In the genomic region with DNA sequence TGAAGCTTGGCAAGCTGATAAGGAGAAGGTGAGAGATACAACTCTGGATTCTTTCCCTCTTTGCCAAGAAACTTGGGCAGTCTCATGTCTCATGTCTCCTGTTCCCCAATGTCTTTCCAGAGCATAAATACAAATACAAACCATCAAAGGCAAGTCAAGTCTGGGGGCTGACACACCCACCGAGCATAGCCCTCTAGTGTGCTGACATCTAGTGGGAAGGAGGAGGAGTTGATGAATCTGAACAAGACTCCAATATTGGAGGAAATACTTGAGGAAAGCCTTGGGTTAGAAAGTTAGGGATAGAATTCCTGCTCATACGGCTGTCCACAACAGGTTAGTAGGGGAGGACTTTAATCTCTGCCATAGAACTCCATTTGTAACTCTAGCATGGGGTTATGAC, we compare ENCODE assay signal across 18 cellular contexts. TPM values are rescaled to one million over a fixed set of nuclear protein-coding genes. Genes with fewer than 3 reads are reported as not detected.
A peak's percentile ranks its signal among the peaks of the same experiment; 100 is the strongest.
DNase-seq lines count a peak whose midpoint lies in the region; ATAC-seq and TF ChIP-seq lines count a peak whose summit lies in the region.
"Had no signal": no experiment of that assay in that cellular context is flagged by ENCODE, and none has a peak within 500 bp of the region (broad histone marks: within the 10 kb centered on the region; RNA-seq: fewer than 3 reads in every experiment).

No MANE protein-coding gene starts in this region.

- TF ChIP-seq CTCF in brain microvascular endothelial cell (IDR thresholded peaks at IDR 0.05; ENCODE audit: low read depth, low read length, missing control alignments) (peak; percentile 46), osteoblast (IDR thresholded peaks at IDR 0.05; ENCODE audit: extremely low read depth, low read depth, low read length) (peak; percentile 11)

- H3K4me3 ChIP-seq in brain microvascular endothelial cell (ENCODE audit: low read depth, low read length) (no peak overlapping the region), osteoblast (ENCODE audit: insufficient read depth, low read length) (no peak overlapping the region)
- H3K4me3 ChIP-seq: heart right ventricle, lower lobe of right lung had no signal

- peak overlapping the region; percentile 61 for H3K27ac Mint-ChIP-seq in activated T-cell treated with anti-CD3 and anti-CD28 coated beads, Interleukin-2, amount 50 U/mL, for 72 hours

- H3K36me3 ChIP-seq in brain microvascular endothelial cell (replicated peaks) (no peaks in the 10 kb centered on the region), osteoblast (ENCODE audit: insufficient read depth, low read length) (no peaks in the 10 kb centered on the region)

- H3K4me1 Mint-ChIP-seq in activated T-cell treated with anti-CD3 and anti-CD28 coated beads, Interleukin-2, amount 50 U/mL, for 72 hours (ENCODE audit: low read depth), result peaks cover 18% of the 10 kb centered on the region

- H4K20me1 ChIP-seq in osteoblast (ENCODE audit: insufficient read depth, low read length), result no peaks in the 10 kb centered on the region

- H3K9me3 ChIP-seq in osteoblast (ENCODE audit: low read depth, low read length), result no peaks in the 10 kb centered on the region
- H3K9me3 ChIP-seq: heart right ventricle, lower lobe of right lung, neutrophil had no signal

- H3K36me3 Mint-ChIP-seq in activated T-cell treated with anti-CD3 and anti-CD28 coated beads, Interleukin-2, amount 50 U/mL, for 72 hours (ENCODE audit: insufficient read depth in 2 of 2), result peaks cover 0 to 2% of the 10 kb centered on the region in 2 donors

- H3K27ac ChIP-seq in brain microvascular endothelial cell (no peak overlapping the region), osteoblast (ENCODE audit: low read depth, low read length) (no peak overlapping the region)
- H3K27ac ChIP-seq: heart right ventricle, lower lobe of right lung, neutrophil had no signal

- DNase-seq in activated T-cell treated with anti-CD3 and anti-CD28 coated beads, Interleukin-2, amount 50 U/mL, for 72 hours, result no peak
- DNase-seq in activated T-cell treated with anti-CD3 and anti-CD28 coated beads, Interleukin-2, amount 50 U/mL, for 48 hours, result no peak
- DNase-seq in HuH-7 (ENCODE audit: low spot score) (peak; percentile 13), brain microvascular endothelial cell (no peak), osteoblast (ENCODE audit: insufficient read length, low spot score, missing footprints) (no peak), posterior vena cava (ENCODE audit: low spot score) (no peak), GOT3 (lab: John Stamatoyannopoulos, UW) (no peak)
- no peak for DNase-seq in activated CD4-positive, alpha-beta T cell treated with anti-CD3 and anti-CD28 coated beads for 1 hour
- DNase-seq: activated T-cell treated with anti-CD3 and anti-CD28 coated beads, Interleukin-2, amount 50 U/mL, for 4 hours; AML-193; effector CD8-positive, alpha-beta T cell; heart right ventricle; lower lobe of right lung; MV-4-11; NCI-H510A treated with DMSO at 0.1 percent for 48 hours; stimulated activated CD4-positive, alpha-beta T cell treated with anti-CD3 and anti-CD28 coated beads, Interleukin-12 subunit alpha, Interleukin-12 subunit beta, amount 100 ng/mL, for 4 hours had no signal

- intact Hi-C loops in posterior vena cava (cut with DNase I), result no loop called here

- H3K79me2 ChIP-seq in osteoblast (ENCODE audit: insufficient read depth, low read length), result no peaks in the 10 kb centered on the region

- no peaks in the 10 kb centered on the region for H3K4me1 ChIP-seq in osteoblast (ENCODE audit: insufficient read depth, low read length)
- H3K4me1 ChIP-seq: lower lobe of right lung had no signal

- H3K27me3 ChIP-seq in brain microvascular endothelial cell (replicated peaks), result no peaks in the 10 kb centered on the region
- H3K27me3 ChIP-seq in osteoblast (ENCODE audit: insufficient read depth, low read length), result no peaks in the 10 kb centered on the region
- H3K27me3 ChIP-seq: heart right ventricle, neutrophil had no signal

- peak in 1 of 2 donors; percentile 32 for ATAC-seq in activated T-cell treated with anti-CD3 and anti-CD28 coated beads, Interleukin-2, amount 50 U/mL, for 72 hours (replicated peaks in 1 of 2)
- ATAC-seq: activated T-cell treated with anti-CD3 and anti-CD28 coated beads, Interleukin-2, amount 50 U/mL, for 4 hours; heart right ventricle; lower lobe of right lung had no signal

- no peaks in the 10 kb centered on the region for H3K27me3 Mint-ChIP-seq in activated T-cell treated with anti-CD3 and anti-CD28 coated beads, Interleukin-2, amount 50 U/mL, for 72 hours (ENCODE audit: low read depth)

- no peak overlapping the region for H3K4me2 ChIP-seq in osteoblast (ENCODE audit: insufficient read depth, low read length)

- H2AFZ ChIP-seq in osteoblast (ENCODE audit: low read length), result no peak overlapping the region

- in situ Hi-C loops in brain microvascular endothelial cell (cut with HindIII; ENCODE audit: low pct_ligation_motif_present, low sequenced_read_pairs), result no loop called here

- no peak overlapping the region for H3K4me3 Mint-ChIP-seq in activated T-cell treated with anti-CD3 and anti-CD28 coated beads, Interleukin-2, amount 50 U/mL, for 72 hours
- H3K4me3 Mint-ChIP-seq: activated T-cell treated with anti-CD3 and anti-CD28 coated beads, Interleukin-2, amount 50 U/mL, for 4 hours had no signal

- no peaks in the 10 kb centered on the region for H3K9me3 Mint-ChIP-seq in activated T-cell treated with anti-CD3 and anti-CD28 coated beads, Interleukin-2, amount 50 U/mL, for 72 hours
- H3K9me3 Mint-ChIP-seq: activated T-cell treated with anti-CD3 and anti-CD28 coated beads, Interleukin-2, amount 50 U/mL, for 4 hours had no signal

RNA-seq across cellular contexts. Expression of a gene that starts 8.6 kb away (rescaled TPM):
- not detected for total RNA-seq in activated T-cell treated with anti-CD3 and anti-CD28 coated beads, Interleukin-2, amount 50 U/mL, for 72 hours
- total RNA-seq in osteoblast (under 0.01 TPM in 1 of 2 replicates, not detected in the other), posterior vena cava (not detected)
- total RNA-seq: activated T-cell treated with anti-CD3 and anti-CD28 coated beads, Interleukin-2, amount 50 U/mL, for 4 hours; astrocyte; heart right ventricle; lower lobe of right lung had no signal
